ENCODE assay signal across 8 cellular contexts in genomic region chr16:23182675-23183485, GRCh38. TPM values are rescaled to one million over a fixed set of nuclear protein-coding genes. Genes with fewer than 3 reads are reported as not detected.
DNase-seq lines count a peak whose midpoint lies in the region; ATAC-seq and TF ChIP-seq lines count a peak whose summit lies in the region.

Gene SCNN1G (plus strand): TSS chr16:23182745. CDS start chr16:23186272, 3,527 bp downstream.

- H3K4me3 ChIP-seq in HUES64 (ENCODE audit: low read length), result peak within 1 kb of the TSS; percentile 66
- H3K4me3 ChIP-seq in breast epithelium, result peak within 1 kb of the TSS; percentile 25 to 70 (median 66)
- peak within 1 kb of the TSS; percentile 66 for H3K4me3 ChIP-seq in lower lobe of right lung
- peak within 1 kb of the TSS; percentile 38 for H3K4me3 ChIP-seq in urinary bladder (ENCODE audit: low read depth, low read length)

- no peak within 1 kb of the TSS for H3K9ac ChIP-seq in HUES64 (ENCODE audit: low read depth, low read length)

- H3K9me3 ChIP-seq in HUES64 (ENCODE audit: insufficient read depth, low read depth, low read length) (no peaks in the 10 kb centered on the region), breast epithelium (no peaks in the 10 kb centered on the region), lower lobe of right lung (no peaks in the 10 kb centered on the region)

- H3K36me3 Mint-ChIP-seq in activated naive CD4-positive, alpha-beta T cell treated with anti-CD3 and anti-CD28 coated beads for 36 hours (ENCODE audit: low read depth), result no peaks in the 10 kb centered on the region

- CTCF ChIA-PET in activated naive CD4-positive, alpha-beta T cell treated with anti-CD3 and anti-CD28 coated beads for 36 hours (lab: Charles Lee), result interaction anchor here (0.6 to 5.7 kb wide), 6 partner anchors 32 to 531 kb away, joined by 3 to 65 read pairs (median 4); no protein-coding TSS in a partner anchor

- no peaks in the 10 kb centered on the region for H3K36me3 ChIP-seq in HUES64 (ENCODE audit: insufficient read depth, low read length)
- no peaks in the 10 kb centered on the region for H3K36me3 ChIP-seq in breast epithelium
- peaks cover 6% of the 10 kb centered on the region for H3K36me3 ChIP-seq in lower lobe of right lung
- H3K36me3 ChIP-seq in urinary bladder (ENCODE audit: insufficient read depth), result no peaks in the 10 kb centered on the region

- H3K4me1 ChIP-seq in HUES64 (ENCODE audit: insufficient read depth, low read length) (no peaks in the 10 kb centered on the region), breast epithelium (no peaks in the 10 kb centered on the region), lower lobe of right lung (peaks cover 17% of the 10 kb centered on the region), urinary bladder (ENCODE audit: insufficient read depth) (no peaks in the 10 kb centered on the region)

- DNase-seq in activated naive CD4-positive, alpha-beta T cell treated with anti-CD3 and anti-CD28 coated beads for 36 hours, result no peak
- no peak for DNase-seq in activated naive CD4-positive, alpha-beta T cell treated with anti-CD3 and anti-CD28 coated beads, Interleukin-2, amount 50 U/mL, for 16 hours
- DNase-seq in breast epithelium (ENCODE audit: low spot score in 2 of 2) (no peak), lower lobe of right lung (peak; percentile 74), NCI-H774 (lab: John Stamatoyannopoulos, UW) (no peak), NCI-H2029 (lab: John Stamatoyannopoulos, UW) (no peak)

- no peak for TF ChIP-seq POLR2A in breast epithelium (IDR thresholded peaks at IDR 0.05)

- intact Hi-C loops in activated naive CD4-positive, alpha-beta T cell treated with anti-CD3 and anti-CD28 coated beads for 36 hours (cut with micrococcal nuclease), result loop anchor here (1.0 to 5.0 kb wide), 4 partner anchors 34 to 414 kb away; partner anchors contain the start of genes NDUFAB1 and USP31
- intact Hi-C loops in breast epithelium (cut with DNase I; ENCODE audit: low total_unique reads), result loop anchor here (1.0 to 10.0 kb wide), 2 partner anchors 251 to 752 kb away; no protein-coding TSS in a partner anchor
- intact Hi-C loops in lower lobe of right lung (cut with DNase I), result loop anchor here (5.0 kb wide), 1 partner anchor 254 kb away; no protein-coding TSS in a partner anchor

- no peak for TF ChIP-seq CTCF in breast epithelium (IDR thresholded peaks at IDR 0.05)
- TF ChIP-seq CTCF in lower lobe of right lung (IDR thresholded peaks at IDR 0.05), result peak; percentile 63

- peak within 1 kb of the TSS; percentile 30 for H3K4me3 Mint-ChIP-seq in activated naive CD4-positive, alpha-beta T cell treated with anti-CD3 and anti-CD28 coated beads for 36 hours

- H3K9me3 Mint-ChIP-seq in activated naive CD4-positive, alpha-beta T cell treated with anti-CD3 and anti-CD28 coated beads for 36 hours, result no peaks in the 10 kb centered on the region

- peaks cover 60% of the 10 kb centered on the region for H3K27me3 Mint-ChIP-seq in activated naive CD4-positive, alpha-beta T cell treated with anti-CD3 and anti-CD28 coated beads for 36 hours (ENCODE audit: low read depth)

- H3K27ac ChIP-seq in HUES64 (ENCODE audit: low read depth, low read length) (no peak within 1 kb of the TSS), breast epithelium (peak within 1 kb of the TSS in 1 of 2 donors; percentile 7), lower lobe of right lung (no peak within 1 kb of the TSS), urinary bladder (ENCODE audit: low read depth) (no peak within 1 kb of the TSS)

- peak; percentile 79 to 82 for ATAC-seq in lower lobe of right lung

- H3K27ac Mint-ChIP-seq in activated naive CD4-positive, alpha-beta T cell treated with anti-CD3 and anti-CD28 coated beads for 36 hours, result no peak within 1 kb of the TSS

- WGBS in HUES64, result 4% methylated on average over 70 of the region's 70 CpGs
- 2% methylated on average over 70 of the region's 70 CpGs for WGBS in urinary bladder

- peaks cover 7% of the 10 kb centered on the region for H3K4me1 Mint-ChIP-seq in activated naive CD4-positive, alpha-beta T cell treated with anti-CD3 and anti-CD28 coated beads for 36 hours (ENCODE audit: low read depth)

- peaks cover 48% of the 10 kb centered on the region for H3K27me3 ChIP-seq in HUES64 (ENCODE audit: insufficient read depth, low read length)
- peaks cover 4 to 7% of the 10 kb centered on the region in 2 donors for H3K27me3 ChIP-seq in breast epithelium
- H3K27me3 ChIP-seq in lower lobe of right lung (ENCODE audit: low read depth), result peaks cover 28% of the 10 kb centered on the region

RNA-seq across cellular contexts. Expression of gene SCNN1G, which starts in this region (rescaled TPM):
- total RNA-seq in activated naive CD4-positive, alpha-beta T cell treated with anti-CD3 and anti-CD28 coated beads for 36 hours, result not detected
- 0.20 TPM for polyA plus RNA-seq in HUES64 (2013, experiment 1 of 2)
- polyA plus RNA-seq in HUES64 (2013, experiment 2 of 2), result 0.44 TPM
- total RNA-seq in breast epithelium (1 to 10 TPM in 2 of 3 donors, not detected in 1; 2.0 to 8.8 TPM), lower lobe of right lung (7.6 TPM), urinary bladder (2.4 TPM)
- 0.61 TPM for polyA plus RNA-seq in urinary bladder
